Comparison of ENCODE assay signal across 27 cellular contexts in genomic region chr14:89219056-89219455, GRCh38.
"Had no signal": no experiment of that assay in that cellular context is flagged by ENCODE, and none has a peak within 500 bp of the region (broad histone marks: within the 10 kb centered on the region; RNA-seq: fewer than 3 reads in every experiment).

No MANE protein-coding gene starts in this region.

- H3K27ac Mint-ChIP-seq: activated CD4-positive, alpha-beta memory T cell treated with anti-CD3 and anti-CD28 coated beads, Interleukin-2, amount 10 ng/mL, durations not matched to agents 7 days and 5 days; activated CD4-positive, alpha-beta T cell treated with anti-CD3 and anti-CD28 coated beads, Interleukin-2, amount 10 ng/mL, durations not matched to agents 7 days and 5 days; activated naive CD4-positive, alpha-beta T cell treated with anti-CD3 and anti-CD28 coated beads, Interleukin-2, amount 10 ng/mL, durations not matched to agents 7 days and 5 days; activated naive CD8-positive, alpha-beta T cell treated with anti-CD3 and anti-CD28 coated beads, Interleukin-2, amount 50 U/mL, for 24 hours; activated T-cell treated with anti-CD3 and anti-CD28 coated beads, Interleukin-2, amount 50 U/mL, for 24 hours; nephron progenitor cell; stimulated activated naive CD8-positive, alpha-beta T cell treated with anti-CD3 and anti-CD28 coated beads, Interleukin-15, Interleukin-2, amounts not matched to agents 100 ng/mL and 50 ng/mL, for 24 hours had no signal

- H3K27me3 Mint-ChIP-seq: activated CD4-positive, alpha-beta memory T cell treated with anti-CD3 and anti-CD28 coated beads, Interleukin-2, amount 10 ng/mL, durations not matched to agents 7 days and 5 days; activated CD4-positive, alpha-beta T cell treated with anti-CD3 and anti-CD28 coated beads, Interleukin-2, amount 10 ng/mL, durations not matched to agents 7 days and 5 days; activated naive CD4-positive, alpha-beta T cell treated with anti-CD3 and anti-CD28 coated beads, Interleukin-2, amount 10 ng/mL, durations not matched to agents 7 days and 5 days; activated naive CD8-positive, alpha-beta T cell treated with anti-CD3 and anti-CD28 coated beads, Interleukin-2, amount 50 U/mL, for 24 hours; activated T-cell treated with anti-CD3 and anti-CD28 coated beads, Interleukin-2, amount 50 U/mL, for 24 hours; stimulated activated naive CD8-positive, alpha-beta T cell treated with anti-CD3 and anti-CD28 coated beads, Interleukin-15, Interleukin-2, amounts not matched to agents 100 ng/mL and 50 ng/mL, for 24 hours had no signal

- DNase-seq: activated CD4-positive, alpha-beta memory T cell treated with anti-CD3 and anti-CD28 coated beads, Interleukin-2, amount 10 ng/mL, durations not matched to agents 7 days and 5 days; activated CD4-positive, alpha-beta T cell treated with anti-CD3 and anti-CD28 coated beads for 1 hour; activated CD4-positive, alpha-beta T cell treated with anti-CD3 and anti-CD28 coated beads, Interleukin-2, amount 10 ng/mL, durations not matched to agents 7 days and 5 days; activated CD8-positive, alpha-beta memory T cell treated with anti-CD3 and anti-CD28 coated beads, Interleukin-2, amount 50 U/mL, for 48 hours; activated gamma-delta T cell; activated naive CD4-positive, alpha-beta T cell treated with anti-CD3 and anti-CD28 coated beads, Interleukin-2, amount 10 ng/mL, durations not matched to agents 7 days and 5 days; activated naive CD8-positive, alpha-beta T cell treated with anti-CD3 and anti-CD28 coated beads, Interleukin-2, amount 50 U/mL, for 24 hours; activated T-cell treated with anti-CD3 and anti-CD28 coated beads, Interleukin-2, amount 50 U/mL, for 24 hours; amygdala; central memory CD4-positive, alpha-beta T cell; colonic mucosa; dorsolateral prefrontal cortex; effector memory CD4-positive, alpha-beta T cell; erythroblast; gastrocnemius medialis; glutamatergic neuron; islet precursor cell; left ventricle myocardium inferior; mucosa of descending colon; nephron progenitor cell; right lobe of liver; stimulated activated CD4-positive, alpha-beta T cell treated with anti-CD3 and anti-CD28 coated beads, Interleukin-4, amount 100 ng/mL, for 1 hour; T-helper 2 cell; trophoblast cell; uterus had no signal

- H3K9me3 Mint-ChIP-seq: activated CD4-positive, alpha-beta memory T cell treated with anti-CD3 and anti-CD28 coated beads, Interleukin-2, amount 10 ng/mL, durations not matched to agents 7 days and 5 days; activated CD4-positive, alpha-beta T cell treated with anti-CD3 and anti-CD28 coated beads, Interleukin-2, amount 10 ng/mL, durations not matched to agents 7 days and 5 days; activated naive CD4-positive, alpha-beta T cell treated with anti-CD3 and anti-CD28 coated beads, Interleukin-2, amount 10 ng/mL, durations not matched to agents 7 days and 5 days; activated naive CD8-positive, alpha-beta T cell treated with anti-CD3 and anti-CD28 coated beads, Interleukin-2, amount 50 U/mL, for 24 hours; activated T-cell treated with anti-CD3 and anti-CD28 coated beads, Interleukin-2, amount 50 U/mL, for 24 hours; nephron progenitor cell; stimulated activated naive CD8-positive, alpha-beta T cell treated with anti-CD3 and anti-CD28 coated beads, Interleukin-15, Interleukin-2, amounts not matched to agents 100 ng/mL and 50 ng/mL, for 24 hours; WTC11 had no signal

- H3K4me3 Mint-ChIP-seq: activated CD4-positive, alpha-beta memory T cell treated with anti-CD3 and anti-CD28 coated beads, Interleukin-2, amount 10 ng/mL, durations not matched to agents 7 days and 5 days; activated CD4-positive, alpha-beta T cell treated with anti-CD3 and anti-CD28 coated beads, Interleukin-2, amount 10 ng/mL, durations not matched to agents 7 days and 5 days; activated naive CD4-positive, alpha-beta T cell treated with anti-CD3 and anti-CD28 coated beads, Interleukin-2, amount 10 ng/mL, durations not matched to agents 7 days and 5 days; activated naive CD8-positive, alpha-beta T cell treated with anti-CD3 and anti-CD28 coated beads, Interleukin-2, amount 50 U/mL, for 24 hours; activated T-cell treated with anti-CD3 and anti-CD28 coated beads, Interleukin-2, amount 50 U/mL, for 24 hours; nephron progenitor cell; stimulated activated naive CD8-positive, alpha-beta T cell treated with anti-CD3 and anti-CD28 coated beads, Interleukin-15, Interleukin-2, amounts not matched to agents 100 ng/mL and 50 ng/mL, for 24 hours; WTC11 had no signal

- ATAC-seq: activated naive CD8-positive, alpha-beta T cell treated with anti-CD3 and anti-CD28 coated beads, Interleukin-2, amount 50 U/mL, for 24 hours; gastrocnemius medialis; mucosa of descending colon; right lobe of liver; WTC11 had no signal
